Comparison of ENCODE assay signal across 1 cellular context in the genomic region with DNA sequence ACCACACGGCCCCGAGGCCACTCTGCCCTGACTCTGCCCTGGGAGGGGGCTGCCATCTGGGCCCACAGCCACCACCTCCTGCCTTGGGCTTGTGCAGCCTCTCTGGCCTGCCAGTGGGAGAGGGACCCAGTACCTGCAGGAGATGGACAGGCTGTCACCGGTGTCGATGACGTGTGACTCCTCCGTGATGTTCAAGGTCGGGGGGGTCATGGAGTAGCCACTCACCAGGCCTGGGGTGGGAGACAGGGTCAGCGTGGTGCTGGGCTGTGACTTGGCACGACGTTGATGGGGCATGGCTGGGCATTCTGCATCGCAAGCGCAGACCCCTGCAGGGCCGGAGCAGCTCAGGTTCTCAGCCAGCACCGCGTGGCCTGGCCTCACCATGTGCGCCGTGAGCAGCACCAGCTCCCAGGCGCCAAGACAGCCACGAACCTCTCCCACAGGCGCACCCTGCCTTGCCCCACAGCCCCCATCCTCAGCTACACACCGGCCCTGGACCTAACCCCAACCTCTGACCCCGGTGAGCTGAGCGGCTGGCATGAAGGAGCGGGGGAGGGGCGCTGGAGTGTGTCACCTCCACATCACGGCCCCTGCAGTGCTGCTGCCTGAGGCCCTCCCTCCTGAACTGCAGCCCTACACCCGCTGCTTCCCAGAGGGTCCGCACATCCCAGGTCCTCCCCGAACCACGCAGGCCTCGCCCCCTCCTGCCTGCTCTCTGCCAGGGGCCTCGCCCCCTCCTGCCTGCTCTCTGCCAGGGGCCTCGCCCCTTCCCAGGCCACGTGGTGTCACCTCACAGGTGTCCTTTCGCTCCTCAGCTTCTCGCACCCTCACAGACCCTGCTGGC.
TF ChIP-seq lines count a peak whose summit lies in the region.

No MANE protein-coding gene starts in this region.

TF ChIP-seq in HepG2, 621 proteins besides CTCF, POLR2A, EP300 and RAD21 (continued from another document):
- TF ChIP-seq, protein P1, sequence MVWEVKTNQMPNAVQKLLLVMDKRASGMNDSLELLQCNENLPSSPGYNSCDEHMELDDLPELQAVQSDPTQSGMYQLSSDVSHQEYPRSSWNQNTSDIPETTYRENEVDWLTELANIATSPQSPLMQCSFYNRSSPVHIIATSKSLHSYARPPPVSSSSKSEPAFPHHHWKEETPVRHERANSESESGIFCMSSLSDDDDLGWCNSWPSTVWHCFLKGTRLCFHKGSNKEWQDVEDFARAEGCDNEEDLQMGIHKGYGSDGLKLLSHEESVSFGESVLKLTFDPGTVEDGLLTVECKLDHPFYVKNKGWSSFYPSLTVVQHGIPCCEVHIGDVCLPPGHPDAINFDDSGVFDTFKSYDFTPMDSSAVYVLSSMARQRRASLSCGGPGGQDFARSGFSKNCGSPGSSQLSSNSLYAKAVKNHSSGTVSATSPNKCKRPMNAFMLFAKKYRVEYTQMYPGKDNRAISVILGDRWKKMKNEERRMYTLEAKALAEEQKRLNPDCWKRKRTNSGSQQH (CRISPR knock-in tag; IDR thresholded peaks at IDR 0.05; ENCODE audit: low read depth), result no peak
- no peak for TF ChIP-seq GMEB1 (CRISPR knock-in tag; IDR thresholded peaks at IDR 0.05; ENCODE audit: borderline replicate concordance)
